8 cellular contexts compared by ENCODE assay signal in the genomic region with DNA sequence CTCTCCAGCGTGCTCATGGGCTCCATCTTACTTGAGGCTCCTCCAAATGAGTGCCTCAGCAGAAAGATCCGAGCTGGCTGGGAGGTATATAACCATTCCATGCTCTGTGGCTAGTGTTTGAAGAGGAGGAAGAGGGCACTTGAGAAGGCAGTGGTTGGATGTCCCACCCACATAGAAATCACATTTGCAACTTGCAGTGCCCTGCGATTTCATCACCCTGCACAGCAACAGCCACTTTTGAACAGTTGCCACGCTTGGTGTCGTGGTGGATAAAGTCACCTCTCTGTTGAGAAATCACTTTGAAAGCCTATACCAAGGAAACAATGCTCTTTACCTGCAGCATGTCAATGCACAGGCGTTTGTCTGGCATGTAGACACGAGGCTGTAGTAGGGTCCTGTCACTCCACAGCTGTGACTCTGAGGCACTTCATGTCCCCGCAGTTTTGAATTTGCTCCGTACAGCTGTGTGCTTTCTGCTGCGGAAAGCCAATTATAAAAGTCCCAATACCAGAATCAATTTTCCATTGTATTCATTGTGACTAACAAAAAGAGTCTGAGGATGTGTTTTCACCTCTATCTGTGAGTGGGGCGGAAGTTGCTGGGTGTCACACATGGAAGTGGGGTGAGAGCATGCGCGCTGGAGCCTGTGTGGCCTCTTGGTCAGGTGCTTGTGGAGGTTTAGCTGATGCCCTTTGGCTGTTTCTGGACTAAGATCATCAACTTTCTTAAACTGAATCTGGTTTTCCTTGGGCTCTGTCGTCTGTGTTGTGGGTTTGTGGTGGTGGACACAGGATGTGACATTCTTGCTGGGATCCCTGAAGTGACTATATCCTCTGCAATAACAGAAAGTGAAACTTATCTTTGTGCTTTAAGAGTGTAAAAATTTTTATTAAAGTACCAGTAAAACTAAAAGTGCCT. TPM values are rescaled to one million over a fixed set of nuclear protein-coding genes. Genes with fewer than 3 reads are reported as not detected.
DNase-seq lines count a peak whose midpoint lies in the region; ATAC-seq, FAIRE-seq and TF ChIP-seq lines count a peak whose summit lies in the region.

No MANE protein-coding gene starts in this region.

- peak overlapping the region; percentile 14 to 76 (median 62) for H3K27ac ChIP-seq in gastrocnemius medialis

- intact Hi-C loops in gastrocnemius medialis (cut with DNase I; ENCODE audit: low total_unique reads), result loop anchor here (5.0 kb wide), 2 partner anchors 53 to 147 kb away; no protein-coding TSS in a partner anchor

- FAIRE-seq in GM12892 (lab: Jason Lieb, UNC), result peak; percentile 97

- in situ Hi-C loops in gastrocnemius medialis (cut with MboI; ENCODE audit: low sequenced_read_pairs in 4 of 4), result loop anchor here in 3 of 4 donors (5.0 to 10.0 kb wide), 3 partner anchors 98 to 304 kb away; partner anchors contain the start of gene ZNF407 (in 1 of the 3)

- TF ChIP-seq POLR2A in GM12892 (IDR thresholded peaks at IDR 0.05; ENCODE audit: low read depth, low read length) (0 out of 2 replicates have a peak, but pooled peaks have one; percentile 38), gastrocnemius medialis (IDR thresholded peaks at IDR 0.05) (no peak)

- peak; percentile 30 for ATAC-seq in HG02642 (IDR thresholded peaks at IDR 0.05; ENCODE audit: poor library complexity, unreplicated experiment)
- ATAC-seq in gastrocnemius medialis, result no peak

- no peak for DNase-seq in GM12892 (ENCODE audit: insufficient read length)
- peak; percentile 97 for DNase-seq in NCI-H510A treated with DMSO at 0.1 percent for 48 hours (lab: John Stamatoyannopoulos, UW)
- DNase-seq in activated T-cell treated with anti-CD3 and anti-CD28 coated beads for 48 hours (ENCODE audit: low read depth), result peak; percentile 72
- peak; percentile 68 for DNase-seq in germinal center (ENCODE audit: low spot score)
- peak in 1 of 2 donors; percentile 48 for DNase-seq in gastrocnemius medialis
- no peak for DNase-seq in foreskin fibroblast
- DNase-seq in NCI-H526 treated with DMSO at 0.1 percent for 48 hours (lab: John Stamatoyannopoulos, UW), result no peak

- H3K36me3 ChIP-seq in gastrocnemius medialis, result peaks cover 0 to 39% of the 10 kb centered on the region in 2 donors

- H3K4me3 ChIP-seq in gastrocnemius medialis, result peak overlapping the region in 3 of 4 donors; percentile 2 to 40 (median 26)
- H3K4me3 ChIP-seq in foreskin fibroblast (ENCODE audit: low read depth in 1 of 2, low read length in 2 of 2), result no peak overlapping the region

- no peaks in the 10 kb centered on the region for H3K9me3 ChIP-seq in gastrocnemius medialis

- peaks cover 9 to 13% of the 10 kb centered on the region in 2 donors for H3K4me1 ChIP-seq in gastrocnemius medialis

- no peak for TF ChIP-seq CTCF in gastrocnemius medialis (IDR thresholded peaks at IDR 0.05 in 4 of 5, conservative IDR thresholded peaks at IDR 0.05 in 1 of 5)
- TF ChIP-seq CTCF in foreskin fibroblast (IDR thresholded peaks at IDR 0.05; ENCODE audit: low read depth, low read length), result no peak

- no peaks in the 10 kb centered on the region for H3K27me3 ChIP-seq in gastrocnemius medialis

RNA-seq across cellular contexts. Expression of gene CNDP2, which starts 2.8 kb away (rescaled TPM):
- 98.3 TPM for polyA plus RNA-seq in GM12892 (2012; ENCODE audit: missing spikeins)
- total RNA-seq in gastrocnemius medialis, result 10 to 100 TPM; 29.5 to 82.8 (median 31.6) TPM

RNA-seq across cellular contexts. Expression of gene CNDP1, which starts 35.3 kb away (rescaled TPM):
- not detected for polyA plus RNA-seq in GM12892 (2012; ENCODE audit: missing spikeins)
- total RNA-seq in gastrocnemius medialis, result not detected

RNA-seq across cellular contexts. Expression of gene DIPK1C, which starts 41.9 kb away (rescaled TPM):
- polyA plus RNA-seq in GM12892 (2012; ENCODE audit: missing spikeins), result not detected
- 1 to 10 TPM in 1 of 4 donors, under 1 TPM in 1, not detected in 2; 0.07 to 2.0 TPM for total RNA-seq in gastrocnemius medialis

Comparison
In these comparisons a context has a peak if more than half of its experiments do, and no peak if none do; other contexts are left out.
1. DNase-seq: peak in NCI-H510A treated with DMSO at 0.1 percent for 48 hours (single experiment), activated T-cell treated with anti-CD3 and anti-CD28 coated beads for 48 hours (single experiment) and germinal center (single experiment); none in GM12892 (single experiment), foreskin fibroblast (0 of 2) and NCI-H526 treated with DMSO at 0.1 percent for 48 hours (single experiment).
2. H3K4me3 ChIP-seq: peak in gastrocnemius medialis (3 of 4); none in foreskin fibroblast (0 of 2).